ENCODE assay signal across 26 cellular contexts in genomic region chr5:175773534-175774070, GRCh38.
DNase-seq lines count a peak whose midpoint lies in the region; ATAC-seq and TF ChIP-seq lines count a peak whose summit lies in the region.
"Had no signal": no experiment of that assay in that cellular context is flagged by ENCODE, and none has a peak within 500 bp of the region (broad histone marks: within the 10 kb centered on the region; RNA-seq: fewer than 3 reads in every experiment).

No MANE protein-coding gene starts in this region.

- intact Hi-C loops in mucosa of descending colon (cut with DNase I, micrococcal nuclease): no loop called here

- DNase-seq in RWPE2 (ENCODE audit: low spot score) (no peak), nephron progenitor cell (no peak), upper lobe of left lung (no peak), GM19238 (ENCODE audit: insufficient read length, low spot score) (no peak), mucosa of descending colon (no peak)
- no peak for DNase-seq in stimulated activated naive B cell treated with anti-CD40 and anti-IgM and Interleukin-4, amounts not matched to agents 10 μg/mL and 1 μg/mL and 100 μg/mL, for 72 hours
- DNase-seq: activated CD4-positive, alpha-beta T cell treated with anti-CD3 and anti-CD28 coated beads, Interleukin-2, amount 10 ng/mL, durations not matched to agents 7 days and 5 days; CD4-positive, alpha-beta T cell; cerebellar nuclear complex; erythroblast; gastrocnemius medialis; GDM1; left colon; NCI-H1417 treated with DMSO at 0.1 percent for 48 hours; NCI-H510A treated with DMSO at 0.1 percent for 48 hours; NK-92 treated with Interleukin-12 subunit alpha and Interleukin-12 subunit beta, amount 100 ng/mL, for 24 hours; psoas muscle; stimulated activated CD4-positive, alpha-beta T cell treated with anti-CD3 and anti-CD28 coated beads, Interleukin-2, amount 100 ng/mL, for 24 hours; T-helper 17 cell had no signal

- no peak for TF ChIP-seq CTCF in RWPE2 (IDR thresholded peaks at IDR 0.05; ENCODE audit: poor library complexity, severe bottlenecking)
- TF ChIP-seq CTCF in nephron progenitor cell (IDR thresholded peaks at IDR 0.05): no peak
- no peak for TF ChIP-seq CTCF in upper lobe of left lung (IDR thresholded peaks at IDR 0.05)
- no peak for TF ChIP-seq CTCF in mucosa of descending colon (IDR thresholded peaks at IDR 0.05)

- H3K27ac ChIP-seq in RWPE2 (ENCODE audit: poor library complexity, severe bottlenecking) (no peak overlapping the region), upper lobe of left lung (no peak overlapping the region)
- H3K27ac ChIP-seq: gastrocnemius medialis, psoas muscle, thoracic aorta had no signal

- H3K36me3 Mint-ChIP-seq in nephron progenitor cell (ENCODE audit: low read depth): no peaks in the 10 kb centered on the region
- no peaks in the 10 kb centered on the region for H3K36me3 Mint-ChIP-seq in stimulated activated naive B cell treated with anti-CD40 and anti-IgM and Interleukin-4, amounts not matched to agents 10 μg/mL and 1 μg/mL and 100 μg/mL, for 72 hours
- H3K36me3 Mint-ChIP-seq: activated naive CD4-positive, alpha-beta T cell treated with anti-CD3 and anti-CD28 coated beads, Interleukin-2, amount 50 U/mL, for 24 hours; natural killer cell treated with Interleukin-12 subunit alpha and Interleukin-12 subunit beta and Interleukin-15 and Interleukin-18, amount 100 ng/mL, for 72 hours; stimulated activated effector memory CD8-positive, alpha-beta T cell treated with anti-CD3 and anti-CD28 coated beads, Interleukin-12 subunit alpha, Interleukin-12 subunit beta, amount 100 ng/mL, for 72 hours had no signal

- no peaks in the 10 kb centered on the region for H3K9me3 Mint-ChIP-seq in nephron progenitor cell
- no peaks in the 10 kb centered on the region for H3K9me3 Mint-ChIP-seq in stimulated activated naive B cell treated with anti-CD40 and anti-IgM and Interleukin-4, amounts not matched to agents 10 μg/mL and 1 μg/mL and 100 μg/mL, for 72 hours
- H3K9me3 Mint-ChIP-seq: activated CD4-positive, alpha-beta T cell treated with anti-CD3 and anti-CD28 coated beads, Interleukin-2, amount 10 ng/mL, durations not matched to agents 7 days and 5 days; activated naive CD4-positive, alpha-beta T cell treated with anti-CD3 and anti-CD28 coated beads, Interleukin-2, amount 50 U/mL, for 24 hours; CD4-positive, alpha-beta T cell; natural killer cell treated with Interleukin-12 subunit alpha and Interleukin-12 subunit beta and Interleukin-15 and Interleukin-18, amount 100 ng/mL, for 72 hours; stimulated activated effector memory CD8-positive, alpha-beta T cell treated with anti-CD3 and anti-CD28 coated beads, Interleukin-12 subunit alpha, Interleukin-12 subunit beta, amount 100 ng/mL, for 72 hours had no signal

- H3K27me3 Mint-ChIP-seq in nephron progenitor cell (ENCODE audit: low read depth, poor library complexity): peaks cover 60% of the 10 kb centered on the region
- H3K27me3 Mint-ChIP-seq in stimulated activated naive B cell treated with anti-CD40 and anti-IgM and Interleukin-4, amounts not matched to agents 10 μg/mL and 1 μg/mL and 100 μg/mL, for 72 hours: peaks cover 36 to 54% of the 10 kb centered on the region in 2 donors

- no peak for TF ChIP-seq EP300 in upper lobe of left lung (IDR thresholded peaks at IDR 0.05)

- H3K27ac Mint-ChIP-seq in nephron progenitor cell: no peak overlapping the region
- no peak overlapping the region for H3K27ac Mint-ChIP-seq in stimulated activated naive B cell treated with anti-CD40 and anti-IgM and Interleukin-4, amounts not matched to agents 10 μg/mL and 1 μg/mL and 100 μg/mL, for 72 hours
- H3K27ac Mint-ChIP-seq: activated CD4-positive, alpha-beta T cell treated with anti-CD3 and anti-CD28 coated beads, Interleukin-2, amount 10 ng/mL, durations not matched to agents 7 days and 5 days; activated naive CD4-positive, alpha-beta T cell treated with anti-CD3 and anti-CD28 coated beads, Interleukin-2, amount 50 U/mL, for 24 hours; CD4-positive, alpha-beta T cell; natural killer cell treated with Interleukin-12 subunit alpha and Interleukin-12 subunit beta and Interleukin-15 and Interleukin-18, amount 100 ng/mL, for 72 hours; stimulated activated effector memory CD8-positive, alpha-beta T cell treated with anti-CD3 and anti-CD28 coated beads, Interleukin-12 subunit alpha, Interleukin-12 subunit beta, amount 100 ng/mL, for 72 hours; T-helper 17 cell had no signal

- H3K27me3 ChIP-seq in RWPE2 (ENCODE audit: insufficient read depth, poor library complexity, severe bottlenecking) (peaks cover 15% of the 10 kb centered on the region), endocrine pancreas (ENCODE audit: control insufficient read depth, insufficient read depth, low read length) (no peaks in the 10 kb centered on the region), upper lobe of left lung (peaks cover 0 to 11% (median 5%) of the 10 kb centered on the region in 4 donors)

- H3K4me1 ChIP-seq in ES-I3 (ENCODE audit: insufficient read depth, low read length) (peaks cover 5% of the 10 kb centered on the region; the same call in 1 of the 2 replicates), RWPE2 (ENCODE audit: insufficient read depth, poor library complexity, severe bottlenecking) (no peaks in the 10 kb centered on the region), endocrine pancreas (ENCODE audit: control insufficient read depth, insufficient read depth, low read length) (no peaks in the 10 kb centered on the region), upper lobe of left lung (peaks cover 0 to 6% (median 0%) of the 10 kb centered on the region in 4 donors), mucosa of descending colon (ENCODE audit: low read depth) (no peaks in the 10 kb centered on the region)
- H3K4me1 ChIP-seq: gastrocnemius medialis, psoas muscle had no signal

- H3K4me1 Mint-ChIP-seq in nephron progenitor cell: peaks cover 13% of the 10 kb centered on the region
- no peaks in the 10 kb centered on the region for H3K4me1 Mint-ChIP-seq in stimulated activated naive B cell treated with anti-CD40 and anti-IgM and Interleukin-4, amounts not matched to agents 10 μg/mL and 1 μg/mL and 100 μg/mL, for 72 hours
- H3K4me1 Mint-ChIP-seq: activated CD4-positive, alpha-beta T cell treated with anti-CD3 and anti-CD28 coated beads, Interleukin-2, amount 10 ng/mL, durations not matched to agents 7 days and 5 days; activated naive CD4-positive, alpha-beta T cell treated with anti-CD3 and anti-CD28 coated beads, Interleukin-2, amount 50 U/mL, for 24 hours; stimulated activated effector memory CD8-positive, alpha-beta T cell treated with anti-CD3 and anti-CD28 coated beads, Interleukin-12 subunit alpha, Interleukin-12 subunit beta, amount 100 ng/mL, for 72 hours; T-helper 17 cell had no signal

- ATAC-seq in RWPE2 (ENCODE audit: low read depth): peak; percentile 21; the same call in 1 of the 3 replicates
- ATAC-seq in stimulated activated naive B cell treated with anti-CD40 and anti-IgM and Interleukin-4, amounts not matched to agents 10 μg/mL and 1 μg/mL and 100 μg/mL, for 72 hours (replicated peaks): no peak
- no peak for ATAC-seq in upper lobe of left lung (ENCODE audit: low FRiP score in 2 of 2)
- ATAC-seq in mucosa of descending colon: no peak
- ATAC-seq: gastrocnemius medialis; natural killer cell treated with Interleukin-12 subunit alpha and Interleukin-12 subunit beta and Interleukin-15 and Interleukin-18, amount 100 ng/mL, for 72 hours; Panc1; psoas muscle; stimulated activated effector memory CD8-positive, alpha-beta T cell treated with anti-CD3 and anti-CD28 coated beads, Interleukin-12 subunit alpha, Interleukin-12 subunit beta, amount 100 ng/mL, for 72 hours; T-helper 17 cell had no signal

- H3K9ac ChIP-seq in ES-I3 (ENCODE audit: low read depth, low read length) (peak overlapping the region; percentile 48; the same call in 1 of the 2 replicates), endocrine pancreas (ENCODE audit: control insufficient read depth, insufficient read depth, low read length) (no peak overlapping the region)

- H3K4me3 Mint-ChIP-seq in nephron progenitor cell: peak overlapping the region; percentile 65
- H3K4me3 Mint-ChIP-seq in stimulated activated naive B cell treated with anti-CD40 and anti-IgM and Interleukin-4, amounts not matched to agents 10 μg/mL and 1 μg/mL and 100 μg/mL, for 72 hours: no peak overlapping the region
- H3K4me3 Mint-ChIP-seq: activated CD4-positive, alpha-beta T cell treated with anti-CD3 and anti-CD28 coated beads, Interleukin-2, amount 10 ng/mL, durations not matched to agents 7 days and 5 days; activated naive CD4-positive, alpha-beta T cell treated with anti-CD3 and anti-CD28 coated beads, Interleukin-2, amount 50 U/mL, for 24 hours; CD4-positive, alpha-beta T cell; natural killer cell treated with Interleukin-12 subunit alpha and Interleukin-12 subunit beta and Interleukin-15 and Interleukin-18, amount 100 ng/mL, for 72 hours; stimulated activated effector memory CD8-positive, alpha-beta T cell treated with anti-CD3 and anti-CD28 coated beads, Interleukin-12 subunit alpha, Interleukin-12 subunit beta, amount 100 ng/mL, for 72 hours; T-helper 17 cell had no signal

- TF ChIP-seq POLR2A in upper lobe of left lung (IDR thresholded peaks at IDR 0.05): no peak

- no peak overlapping the region for H3K4me3 ChIP-seq in RWPE2 (ENCODE audit: severe bottlenecking)
- H3K4me3 ChIP-seq in endocrine pancreas (ENCODE audit: control insufficient read depth, insufficient read depth, low read length): peak overlapping the region; percentile 19
- no peak overlapping the region for H3K4me3 ChIP-seq in upper lobe of left lung
- H3K4me3 ChIP-seq in mucosa of descending colon: no peak overlapping the region
- H3K4me3 ChIP-seq: psoas muscle, thoracic aorta had no signal

- WGBS in upper lobe of left lung, 2 donors: 26 to 35% methylated on average over 10 to 12 of the region's 12 CpGs

- no peaks in the 10 kb centered on the region for H3K9me3 ChIP-seq in ES-I3 (ENCODE audit: control insufficient read depth, insufficient read depth, low read length)
- no peaks in the 10 kb centered on the region for H3K9me3 ChIP-seq in RWPE2 (ENCODE audit: severe bottlenecking)
- no peaks in the 10 kb centered on the region for H3K9me3 ChIP-seq in endocrine pancreas (ENCODE audit: control insufficient read depth, low read length)
- no peaks in the 10 kb centered on the region for H3K9me3 ChIP-seq in upper lobe of left lung
- H3K9me3 ChIP-seq in mucosa of descending colon: no peaks in the 10 kb centered on the region
- H3K9me3 ChIP-seq: gastrocnemius medialis, psoas muscle, thoracic aorta had no signal

- no peaks in the 10 kb centered on the region for H3K36me3 ChIP-seq in ES-I3 (ENCODE audit: insufficient read depth, low read length)
- H3K36me3 ChIP-seq in RWPE2 (ENCODE audit: low read depth): no peaks in the 10 kb centered on the region
- H3K36me3 ChIP-seq in endocrine pancreas (ENCODE audit: control insufficient read depth, insufficient read depth, low read length): no peaks in the 10 kb centered on the region
- H3K36me3 ChIP-seq in upper lobe of left lung: no peaks in the 10 kb centered on the region
- no peaks in the 10 kb centered on the region for H3K36me3 ChIP-seq in mucosa of descending colon (ENCODE audit: low read depth)
- H3K36me3 ChIP-seq: gastrocnemius medialis, thoracic aorta had no signal
